ENCODE assay signal across 22 cellular contexts in genomic region chrX:140393507-140393906, GRCh38.
DNase-seq lines count a peak whose midpoint lies in the region; TF ChIP-seq lines count a peak whose summit lies in the region.
"Had no signal": no experiment of that assay in that cellular context is flagged by ENCODE, and none has a peak within 500 bp of the region (broad histone marks: within the 10 kb centered on the region; RNA-seq: fewer than 3 reads in every experiment).

No MANE protein-coding gene starts in this region.

- POLR2A ChIA-PET in MCF 10A (lab: Yijun Ruan, JAX) (no interaction called here), HEK293 (lab: Yijun Ruan, JAX) (no interaction called here)

- H4K20me1 ChIP-seq in mammary epithelial cell (ENCODE audit: insufficient read depth, low read length), result no peaks in the 10 kb centered on the region
- H4K20me1 ChIP-seq: BLaER1 treated with 17β-estradiol and CSF1 and Interleukin-3, amounts not matched to agents 10 nM and 100 nM had no signal

- dilution Hi-C loops in mammary epithelial cell (cut with HindIII; ENCODE audit: low sequenced_read_pairs), result no loop called here

- peaks cover 6% of the 10 kb centered on the region for H3K9me3 ChIP-seq in mammary epithelial cell (replicated peaks; ENCODE audit: insufficient read depth, low read length)
- no peaks in the 10 kb centered on the region for H3K9me3 ChIP-seq in HEK293 (ENCODE audit: control insufficient read depth, insufficient read depth, low read depth, low read length)
- H3K9me3 ChIP-seq: BE2C; BLaER1 treated with 17β-estradiol and CSF1 and Interleukin-3, amounts not matched to agents 10 nM and 100 nM; HAP-1 had no signal

- H3K36me3 ChIP-seq in mammary epithelial cell (ENCODE audit: insufficient read depth, low read length), result no peaks in the 10 kb centered on the region
- no peaks in the 10 kb centered on the region for H3K36me3 ChIP-seq in HEK293 (ENCODE audit: control insufficient read depth in 2 of 2, insufficient read depth in 1 of 2, low read length in 2 of 2)
- H3K36me3 ChIP-seq: BE2C; BLaER1 treated with 17β-estradiol and CSF1 and Interleukin-3, amounts not matched to agents 10 nM and 100 nM; HAP-1 had no signal

- H3K4me1 ChIP-seq in mammary epithelial cell (ENCODE audit: insufficient read depth, low read length) (no peaks in the 10 kb centered on the region), HEK293 (ENCODE audit: control insufficient read depth, insufficient read depth, low read length) (no peaks in the 10 kb centered on the region)
- H3K4me1 ChIP-seq: BE2C; BLaER1 treated with 17β-estradiol and CSF1 and Interleukin-3, amounts not matched to agents 10 nM and 100 nM; HAP-1 had no signal

- H3K9me3 Mint-ChIP-seq in MCF 10A (ENCODE audit: unreplicated experiment), result no peaks in the 10 kb centered on the region
- H3K9me3 Mint-ChIP-seq in activated T-cell treated with anti-CD3 and anti-CD28 coated beads, Interleukin-2, amount 50 U/mL, for 24 hours, result peaks cover under 1% of the 10 kb centered on the region

- DNase-seq in MCF 10A (ENCODE audit: unreplicated experiment) (peak; percentile 5), mammary epithelial cell (no peak), epithelial cell of esophagus (ENCODE audit: low read depth) (peak; percentile 1), left kidney (ENCODE audit: low read depth, low spot score) (peak; percentile 1)
- no peak for DNase-seq in activated T-cell treated with anti-CD3 and anti-CD28 coated beads, Interleukin-2, amount 50 U/mL, for 24 hours
- no peak for DNase-seq in stimulated activated CD4-positive, alpha-beta T cell treated with anti-CD3 and anti-CD28 coated beads, Interleukin-12 subunit alpha, Interleukin-12 subunit beta, amount 100 ng/mL, for 4 hours
- DNase-seq in activated CD4-positive, CD25-positive, alpha-beta regulatory T cell treated with anti-CD3 and anti-CD28 coated beads, Interleukin-2, amount 50 U/mL, for 72 hours, result no peak
- DNase-seq: ACHN, AML-193, BE2C, Calu3, COR-L47, DMS53, DMS79 treated with DMSO at 0.1 percent for 48 hours, GF-D8, GOT3 had no signal

- peaks cover 12% of the 10 kb centered on the region for H3K27me3 Mint-ChIP-seq in MCF 10A (ENCODE audit: insufficient read depth, unreplicated experiment)
- H3K27me3 Mint-ChIP-seq in activated T-cell treated with anti-CD3 and anti-CD28 coated beads, Interleukin-2, amount 50 U/mL, for 24 hours, result peaks cover 12% of the 10 kb centered on the region
- H3K27me3 Mint-ChIP-seq: CD4-positive, alpha-beta memory T cell had no signal

- H2AFZ ChIP-seq in mammary epithelial cell (ENCODE audit: low read depth, low read length), result no peak overlapping the region

- no peaks in the 10 kb centered on the region for H3K79me2 ChIP-seq in mammary epithelial cell (ENCODE audit: insufficient read depth, low read length)

- TF ChIP-seq CTCF in MCF 10A (IDR thresholded peaks at IDR 0.05; ENCODE audit: unreplicated experiment) (no peak), mammary epithelial cell (conservative IDR thresholded peaks at IDR 0.05 in 1 of 2, IDR thresholded peaks at IDR 0.05 in 1 of 2; ENCODE audit: extremely low read depth in 1 of 2, insufficient read depth in 1 of 2, low read depth in 1 of 2, low read length in 2 of 2) (no peak), HEK293 (tag by site-specific recombination; IDR thresholded peaks at IDR 0.05) (no peak), epithelial cell of esophagus (IDR thresholded peaks at IDR 0.05; ENCODE audit: insufficient read depth, low read depth, low read length, missing control alignments) (no peak)

- intact Hi-C loops in MCF 10A (cut with micrococcal nuclease), result no loop called here
- intact Hi-C loops in mammary epithelial cell (cut with micrococcal nuclease), result no loop called here

- no peak overlapping the region for H3K4me2 ChIP-seq in mammary epithelial cell (ENCODE audit: insufficient read depth, low read depth, low read length)
- H3K4me2 ChIP-seq: BLaER1 treated with 17β-estradiol and CSF1 and Interleukin-3, amounts not matched to agents 10 nM and 100 nM had no signal

- BruUV-seq in MCF 10A (replicated peaks; lab: Mats Ljungman, UMichigan), result no TSS peak
- no TSS peak for BruUV-seq in mammary epithelial cell (replicated peaks; lab: Mats Ljungman, UMichigan)

- H3K4me3 ChIP-seq in mammary epithelial cell (replicated peaks in 1 of 3; ENCODE audit: insufficient read depth in 1 of 3, low read depth in 2 of 3, low read length in 3 of 3), result no peak overlapping the region
- no peak overlapping the region for H3K4me3 ChIP-seq in HEK293 (ENCODE audit: low read depth, low read length)
- H3K4me3 ChIP-seq in epithelial cell of esophagus (ENCODE audit: low read length), result no peak overlapping the region
- H3K4me3 ChIP-seq: BLaER1 treated with 17β-estradiol and CSF1 and Interleukin-3, amounts not matched to agents 10 nM and 100 nM; HAP-1 had no signal

- no peaks in the 10 kb centered on the region for H3K4me1 Mint-ChIP-seq in MCF 10A (ENCODE audit: insufficient read depth, unreplicated experiment)
- no peaks in the 10 kb centered on the region for H3K4me1 Mint-ChIP-seq in activated T-cell treated with anti-CD3 and anti-CD28 coated beads, Interleukin-2, amount 50 U/mL, for 24 hours (ENCODE audit: low read depth)
- H3K4me1 Mint-ChIP-seq: CD14-positive monocyte; CD4-positive, alpha-beta memory T cell had no signal

- H3K36me3 Mint-ChIP-seq in MCF 10A (ENCODE audit: insufficient read depth, unreplicated experiment), result no peaks in the 10 kb centered on the region
- no peaks in the 10 kb centered on the region for H3K36me3 Mint-ChIP-seq in activated T-cell treated with anti-CD3 and anti-CD28 coated beads, Interleukin-2, amount 50 U/mL, for 24 hours (ENCODE audit: low read depth)
- H3K36me3 Mint-ChIP-seq: CD14-positive monocyte; CD4-positive, alpha-beta memory T cell had no signal

- in situ Hi-C loops in mammary epithelial cell (cut with MboI; ENCODE audit: low sequenced_read_pairs in 2 of 2), result no loop called here

- H3K27ac ChIP-seq in mammary epithelial cell (ENCODE audit: insufficient read depth, low read depth, low read length) (no peak overlapping the region), HEK293 (ENCODE audit: extremely low read depth, low read depth, low read length) (no peak overlapping the region)
- H3K27ac ChIP-seq: 22Rv1; BLaER1 treated with 17β-estradiol and CSF1 and Interleukin-3, amounts not matched to agents 10 nM and 100 nM had no signal

- no peak overlapping the region for H3K4me3 Mint-ChIP-seq in MCF 10A (ENCODE audit: unreplicated experiment)
- no peak overlapping the region for H3K4me3 Mint-ChIP-seq in activated T-cell treated with anti-CD3 and anti-CD28 coated beads, Interleukin-2, amount 50 U/mL, for 24 hours
- H3K4me3 Mint-ChIP-seq: CD14-positive monocyte; CD4-positive, alpha-beta memory T cell had no signal

- no peak overlapping the region for H3K9ac ChIP-seq in mammary epithelial cell (ENCODE audit: insufficient read depth, low read length)
- H3K9ac ChIP-seq: BLaER1 treated with 17β-estradiol and CSF1 and Interleukin-3, amounts not matched to agents 10 nM and 100 nM had no signal

- CTCF ChIA-PET in MCF 10A (lab: Yijun Ruan, JAX), result interaction anchor here (0.6 kb wide), 1 partner anchor 46 kb away, joined by 3 read pairs; no protein-coding TSS in a partner anchor
- CTCF ChIA-PET in mammary epithelial cell (lab: Charles Lee; ENCODE audit: low non-redundant PET), result interaction anchor here (0.5 kb wide), 1 partner anchor 369 kb away, joined by 10 read pairs; no protein-coding TSS in a partner anchor
- CTCF ChIA-PET in HEK293 (lab: Yijun Ruan, JAX), result no interaction called here

- H3K27me3 ChIP-seq in mammary epithelial cell (ENCODE audit: insufficient read depth, low read length), result no peaks in the 10 kb centered on the region
- H3K27me3 ChIP-seq: BE2C had no signal

- no peak overlapping the region for H3K27ac Mint-ChIP-seq in MCF 10A (ENCODE audit: low read depth, unreplicated experiment)
- no peak overlapping the region for H3K27ac Mint-ChIP-seq in activated T-cell treated with anti-CD3 and anti-CD28 coated beads, Interleukin-2, amount 50 U/mL, for 24 hours
- H3K27ac Mint-ChIP-seq: CD14-positive monocyte; CD4-positive, alpha-beta memory T cell had no signal

TF ChIP-seq in HEK293, 187 proteins besides CTCF, POLR2A, EP300 and RAD21:
- TF ChIP-seq ZNF354C (tag by site-specific recombination; IDR thresholded peaks at IDR 0.05; ENCODE audit: borderline replicate concordance, low read depth) (no peak), REST (tag by site-specific recombination; IDR thresholded peaks at IDR 0.05) (peak; percentile 80)

Comparison
In these comparisons a context has a peak if more than half of its experiments do, and no peak if none do; other contexts are left out.
1. DNase-seq: peak in MCF 10A (single experiment), epithelial cell of esophagus (single experiment) and left kidney (single experiment); none in mammary epithelial cell (single experiment), activated T-cell treated with anti-CD3 and anti-CD28 coated beads, Interleukin-2, amount 50 U/mL, for 24 hours (single experiment), stimulated activated CD4-positive, alpha-beta T cell treated with anti-CD3 and anti-CD28 coated beads, Interleukin-12 subunit alpha, Interleukin-12 subunit beta, amount 100 ng/mL, for 4 hours (single experiment) and activated CD4-positive, CD25-positive, alpha-beta regulatory T cell treated with anti-CD3 and anti-CD28 coated beads, Interleukin-2, amount 50 U/mL, for 72 hours (single experiment).